ENCODE assay signal across 1 cellular context in the genomic region with DNA sequence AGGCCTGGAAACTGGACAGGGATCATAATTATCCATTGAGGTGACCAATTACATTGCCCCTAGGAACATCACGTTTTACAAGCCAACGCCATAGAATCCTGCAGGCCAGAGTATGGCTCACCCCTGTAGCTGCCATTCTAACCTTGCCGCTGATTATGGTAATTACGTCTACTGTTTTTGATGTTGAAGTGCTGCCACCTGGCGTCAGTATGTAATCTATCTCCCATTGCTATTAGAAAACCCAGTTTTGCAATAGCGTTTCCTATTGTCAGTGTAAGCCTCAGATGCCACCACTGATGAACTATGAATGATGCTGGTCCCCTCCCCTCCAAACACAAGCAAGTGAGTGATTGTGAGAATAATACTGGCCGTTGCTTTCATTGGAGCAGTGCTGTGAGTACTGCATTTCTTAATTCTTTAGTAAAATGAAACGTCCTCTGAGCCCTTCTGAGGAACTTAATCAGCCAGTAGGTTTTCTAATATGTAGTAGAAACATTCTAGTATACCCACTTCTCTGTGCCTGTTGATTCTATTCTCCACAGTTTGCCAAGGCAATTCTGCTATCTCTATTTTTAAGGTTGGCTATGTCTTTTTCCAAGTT.
TF ChIP-seq lines count a peak whose summit lies in the region.

No MANE protein-coding gene starts in this region.

TF ChIP-seq in WTC11, 78 proteins besides CTCF, POLR2A, EP300 and RAD21 (continued from another document):
- no peak for TF ChIP-seq SOX15 (CRISPR knock-in tag; IDR thresholded peaks at IDR 0.05)
TF ChIP-seq in WTC11: peak in this region for 0.
